ENCODE assay signal across 1 cellular context in the genomic region with DNA sequence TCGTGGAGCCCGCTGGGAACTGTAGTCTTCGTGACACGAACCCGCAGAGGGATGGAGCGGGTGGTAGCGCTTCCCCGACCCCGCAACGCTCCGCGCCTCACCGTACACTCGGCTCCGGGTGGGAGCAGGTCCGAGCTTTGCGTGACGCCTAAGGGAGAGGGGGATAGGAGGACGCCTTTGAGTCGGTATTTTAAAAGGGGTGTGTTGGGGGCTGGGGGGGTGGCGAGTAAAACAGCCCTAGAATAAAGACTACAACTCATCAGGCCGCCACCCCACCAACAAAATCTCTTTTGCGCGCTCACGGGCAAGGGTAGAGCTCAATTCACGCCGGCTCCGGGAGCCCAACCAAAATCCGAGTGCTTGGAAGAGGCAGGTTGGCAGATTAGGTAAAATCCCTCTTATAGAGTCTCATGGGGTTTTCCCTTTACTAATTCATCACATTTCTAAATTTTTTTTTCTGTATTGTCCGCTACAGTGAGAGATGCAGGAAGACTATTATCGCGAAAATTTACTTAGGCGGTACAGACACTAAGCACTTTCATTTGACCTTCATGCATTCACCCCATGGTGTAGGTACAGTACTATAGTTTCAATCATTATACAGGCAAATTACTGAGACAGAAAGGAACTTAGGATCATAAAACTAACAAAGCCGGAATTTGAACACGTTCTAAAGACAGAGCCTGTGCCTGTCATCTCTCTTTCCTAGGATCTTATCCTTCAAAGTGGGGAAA.
TF ChIP-seq lines count a peak whose summit lies in the region.

No MANE protein-coding gene starts in this region.

TF ChIP-seq in K562, 482 proteins besides CTCF, POLR2A, EP300 and RAD21 (continued from another document and continues in another):
- TF ChIP-seq GTF2A2 (tag; IDR thresholded peaks at IDR 0.05) (no peak), RBM34 (IDR thresholded peaks at IDR 0.05; ENCODE audit: borderline replicate concordance, insufficient read depth, low read length) (no peak), POLR2G (IDR thresholded peaks at IDR 0.05; ENCODE audit: low read depth, low read length) (peak; percentile 71), DDX20 (tag; IDR thresholded peaks at IDR 0.05; ENCODE audit: low read depth) (no peak), SREBF2 (CRISPR knock-in tag; IDR thresholded peaks at IDR 0.05) (no peak), TAF7 (tag; IDR thresholded peaks at IDR 0.05) (peak; percentile 40; the same call in 1 of the 2 replicates), MYC (IDR thresholded peaks at IDR 0.05; ENCODE audit: low read depth, low read length) (no peak), MYC (CRISPR knock-in tag; IDR thresholded peaks at IDR 0.05; ENCODE audit: borderline replicate concordance, low read depth) (peak; percentile 20; the same call in 1 of the 2 replicates), ZNF232 (CRISPR knock-in tag; IDR thresholded peaks at IDR 0.05) (0 out of 2 replicates have a peak, but pooled peaks have one; percentile 22), XRCC4 (IDR thresholded peaks at IDR 0.05; ENCODE audit: extremely low read depth, insufficient read depth, insufficient read length) (no peak), ATF7 (IDR thresholded peaks at IDR 0.05) (0 out of 2 replicates have a peak, but pooled peaks have one; percentile 36), SRSF7 (optimal IDR thresholded peaks at IDR 0.05; ENCODE audit: low read depth, low read length) (no peak), HCFC1 (IDR thresholded peaks at IDR 0.05; ENCODE audit: low read depth, low read length) (0 out of 2 replicates have a peak, but pooled peaks have one; percentile 84), SIX5 (IDR thresholded peaks at IDR 0.05; ENCODE audit: borderline replicate concordance in 1 of 2, insufficient read depth in 1 of 2, low read depth in 1 of 2, low read length in 2 of 2) (peak in 1 of 2 experiments; percentile 67; a peak in 1 of 4 replicates), CAMTA2 (CRISPR knock-in tag; conservative IDR thresholded peaks at IDR 0.05) (no peak), CHD1 (IDR thresholded peaks at IDR 0.05; ENCODE audit: low read length) (peak; percentile 69), RBM39 (optimal IDR thresholded peaks at IDR 0.05; ENCODE audit: low read depth, low read length) (no peak), ESRRA (IDR thresholded peaks at IDR 0.05; ENCODE audit: borderline replicate concordance, low read depth) (peak; percentile 41; the same call in 1 of the 2 replicates), ZNF253 (CRISPR knock-in tag; conservative IDR thresholded peaks at IDR 0.05) (no peak), FOXK2 (conservative IDR thresholded peaks at IDR 0.05 in 1 of 2, IDR thresholded peaks at IDR 0.05 in 1 of 2; ENCODE audit: low read depth in 2 of 2) (peak; percentile 2 to 8; a peak in 1 of 4 replicates), EP400 (IDR thresholded peaks at IDR 0.05) (0 out of 2 replicates have a peak, but pooled peaks have one; percentile 5), FOSL1 (tag; conservative IDR thresholded peaks at IDR 0.05) (peak; percentile 14; the same call in 1 of the 2 replicates), NR2C1 (IDR thresholded peaks at IDR 0.05) (no peak), NR2C1 (tag; IDR thresholded peaks at IDR 0.05) (peak; percentile 68; the same call in 1 of the 2 replicates), MIER1 (IDR thresholded peaks at IDR 0.05; ENCODE audit: low read depth) (no peak), CEBPG (CRISPR knock-in tag; IDR thresholded peaks at IDR 0.05) (no peak), CEBPG (tag; conservative IDR thresholded peaks at IDR 0.05 in 1 of 2, IDR thresholded peaks at IDR 0.05 in 1 of 2) (no peak), RBFOX2 (IDR thresholded peaks at IDR 0.05; ENCODE audit: low read depth, low read length) (peak; percentile 70), KDM1A (IDR thresholded peaks at IDR 0.05) (0 out of 4 replicates have a peak, but pooled peaks of 1 of the 2 experiments have one; percentile 16)
- TF ChIP-seq, protein P1, sequence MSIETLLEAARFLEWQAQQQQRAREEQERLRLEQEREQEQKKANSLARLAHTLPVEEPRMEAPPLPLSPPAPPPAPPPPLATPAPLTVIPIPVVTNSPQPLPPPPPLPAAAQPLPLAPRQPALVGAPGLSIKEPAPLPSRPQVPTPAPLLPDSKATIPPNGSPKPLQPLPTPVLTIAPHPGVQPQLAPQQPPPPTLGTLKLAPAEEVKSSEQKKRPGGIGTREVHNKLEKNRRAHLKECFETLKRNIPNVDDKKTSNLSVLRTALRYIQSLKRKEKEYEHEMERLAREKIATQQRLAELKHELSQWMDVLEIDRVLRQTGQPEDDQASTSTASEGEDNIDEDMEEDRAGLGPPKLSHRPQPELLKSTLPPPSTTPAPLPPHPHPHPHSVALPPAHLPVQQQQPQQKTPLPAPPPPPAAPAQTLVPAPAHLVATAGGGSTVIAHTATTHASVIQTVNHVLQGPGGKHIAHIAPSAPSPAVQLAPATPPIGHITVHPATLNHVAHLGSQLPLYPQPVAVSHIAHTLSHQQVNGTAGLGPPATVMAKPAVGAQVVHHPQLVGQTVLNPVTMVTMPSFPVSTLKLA (conservative IDR thresholded peaks at IDR 0.05): peak in 1 of 2 experiments; percentile 5; a peak in 1 of 4 replicates
- TF ChIP-seq, protein P2, sequence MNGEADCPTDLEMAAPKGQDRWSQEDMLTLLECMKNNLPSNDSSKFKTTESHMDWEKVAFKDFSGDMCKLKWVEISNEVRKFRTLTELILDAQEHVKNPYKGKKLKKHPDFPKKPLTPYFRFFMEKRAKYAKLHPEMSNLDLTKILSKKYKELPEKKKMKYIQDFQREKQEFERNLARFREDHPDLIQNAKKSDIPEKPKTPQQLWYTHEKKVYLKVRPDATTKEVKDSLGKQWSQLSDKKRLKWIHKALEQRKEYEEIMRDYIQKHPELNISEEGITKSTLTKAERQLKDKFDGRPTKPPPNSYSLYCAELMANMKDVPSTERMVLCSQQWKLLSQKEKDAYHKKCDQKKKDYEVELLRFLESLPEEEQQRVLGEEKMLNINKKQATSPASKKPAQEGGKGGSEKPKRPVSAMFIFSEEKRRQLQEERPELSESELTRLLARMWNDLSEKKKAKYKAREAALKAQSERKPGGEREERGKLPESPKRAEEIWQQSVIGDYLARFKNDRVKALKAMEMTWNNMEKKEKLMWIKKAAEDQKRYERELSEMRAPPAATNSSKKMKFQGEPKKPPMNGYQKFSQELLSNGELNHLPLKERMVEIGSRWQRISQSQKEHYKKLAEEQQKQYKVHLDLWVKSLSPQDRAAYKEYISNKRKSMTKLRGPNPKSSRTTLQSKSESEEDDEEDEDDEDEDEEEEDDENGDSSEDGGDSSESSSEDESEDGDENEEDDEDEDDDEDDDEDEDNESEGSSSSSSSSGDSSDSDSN (IDR thresholded peaks at IDR 0.05; ENCODE audit: borderline replicate concordance in 1 of 2, low read depth in 2 of 2, low read length in 2 of 2): peak in 1 of 2 experiments; percentile 37; a peak in 1 of 4 replicates
- TF ChIP-seq, protein P3, sequence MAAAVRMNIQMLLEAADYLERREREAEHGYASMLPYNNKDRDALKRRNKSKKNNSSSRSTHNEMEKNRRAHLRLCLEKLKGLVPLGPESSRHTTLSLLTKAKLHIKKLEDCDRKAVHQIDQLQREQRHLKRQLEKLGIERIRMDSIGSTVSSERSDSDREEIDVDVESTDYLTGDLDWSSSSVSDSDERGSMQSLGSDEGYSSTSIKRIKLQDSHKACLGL (CRISPR knock-in tag; IDR thresholded peaks at IDR 0.05; ENCODE audit: borderline replicate concordance, poor library complexity, severe bottlenecking): no peak
- TF ChIP-seq, protein P4, sequence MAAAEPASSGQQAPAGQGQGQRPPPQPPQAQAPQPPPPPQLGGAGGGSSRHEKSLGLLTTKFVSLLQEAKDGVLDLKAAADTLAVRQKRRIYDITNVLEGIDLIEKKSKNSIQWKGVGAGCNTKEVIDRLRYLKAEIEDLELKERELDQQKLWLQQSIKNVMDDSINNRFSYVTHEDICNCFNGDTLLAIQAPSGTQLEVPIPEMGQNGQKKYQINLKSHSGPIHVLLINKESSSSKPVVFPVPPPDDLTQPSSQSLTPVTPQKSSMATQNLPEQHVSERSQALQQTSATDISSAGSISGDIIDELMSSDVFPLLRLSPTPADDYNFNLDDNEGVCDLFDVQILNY (CRISPR knock-in tag; IDR thresholded peaks at IDR 0.05): 0 out of 2 replicates have a peak, but pooled peaks have one; percentile 8
- TF ChIP-seq, protein P5, sequence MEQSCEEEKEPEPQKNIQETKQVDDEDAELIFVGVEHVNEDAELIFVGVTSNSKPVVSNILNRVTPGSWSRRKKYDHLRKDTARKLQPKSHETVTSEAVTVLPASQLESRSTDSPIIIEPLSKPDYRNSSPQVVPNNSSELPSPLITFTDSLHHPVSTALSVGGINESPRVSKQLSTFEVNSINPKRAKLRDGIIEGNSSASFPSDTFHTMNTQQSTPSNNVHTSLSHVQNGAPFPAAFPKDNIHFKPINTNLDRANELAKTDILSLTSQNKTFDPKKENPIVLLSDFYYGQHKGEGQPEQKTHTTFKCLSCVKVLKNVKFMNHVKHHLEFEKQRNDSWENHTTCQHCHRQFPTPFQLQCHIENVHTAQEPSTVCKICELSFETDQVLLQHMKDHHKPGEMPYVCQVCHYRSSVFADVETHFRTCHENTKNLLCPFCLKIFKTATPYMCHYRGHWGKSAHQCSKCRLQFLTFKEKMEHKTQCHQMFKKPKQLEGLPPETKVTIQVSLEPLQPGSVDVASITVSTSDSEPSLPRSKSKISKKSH (CRISPR knock-in tag; IDR thresholded peaks at IDR 0.05): no peak
- TF ChIP-seq, protein P6, sequence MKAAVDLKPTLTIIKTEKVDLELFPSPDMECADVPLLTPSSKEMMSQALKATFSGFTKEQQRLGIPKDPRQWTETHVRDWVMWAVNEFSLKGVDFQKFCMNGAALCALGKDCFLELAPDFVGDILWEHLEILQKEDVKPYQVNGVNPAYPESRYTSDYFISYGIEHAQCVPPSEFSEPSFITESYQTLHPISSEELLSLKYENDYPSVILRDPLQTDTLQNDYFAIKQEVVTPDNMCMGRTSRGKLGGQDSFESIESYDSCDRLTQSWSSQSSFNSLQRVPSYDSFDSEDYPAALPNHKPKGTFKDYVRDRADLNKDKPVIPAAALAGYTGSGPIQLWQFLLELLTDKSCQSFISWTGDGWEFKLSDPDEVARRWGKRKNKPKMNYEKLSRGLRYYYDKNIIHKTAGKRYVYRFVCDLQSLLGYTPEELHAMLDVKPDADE (conservative IDR thresholded peaks at IDR 0.05; ENCODE audit: control insufficient read depth, low read depth, low read length): 0 out of 2 replicates have a peak, but pooled peaks have one; percentile 17
- TF ChIP-seq, protein P7, sequence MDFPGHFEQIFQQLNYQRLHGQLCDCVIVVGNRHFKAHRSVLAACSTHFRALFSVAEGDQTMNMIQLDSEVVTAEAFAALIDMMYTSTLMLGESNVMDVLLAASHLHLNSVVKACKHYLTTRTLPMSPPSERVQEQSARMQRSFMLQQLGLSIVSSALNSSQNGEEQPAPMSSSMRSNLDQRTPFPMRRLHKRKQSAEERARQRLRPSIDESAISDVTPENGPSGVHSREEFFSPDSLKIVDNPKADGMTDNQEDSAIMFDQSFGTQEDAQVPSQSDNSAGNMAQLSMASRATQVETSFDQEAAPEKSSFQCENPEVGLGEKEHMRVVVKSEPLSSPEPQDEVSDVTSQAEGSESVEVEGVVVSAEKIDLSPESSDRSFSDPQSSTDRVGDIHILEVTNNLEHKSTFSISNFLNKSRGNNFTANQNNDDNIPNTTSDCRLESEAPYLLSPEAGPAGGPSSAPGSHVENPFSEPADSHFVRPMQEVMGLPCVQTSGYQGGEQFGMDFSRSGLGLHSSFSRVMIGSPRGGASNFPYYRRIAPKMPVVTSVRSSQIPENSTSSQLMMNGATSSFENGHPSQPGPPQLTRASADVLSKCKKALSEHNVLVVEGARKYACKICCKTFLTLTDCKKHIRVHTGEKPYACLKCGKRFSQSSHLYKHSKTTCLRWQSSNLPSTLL (IDR thresholded peaks at IDR 0.05): no peak
- TF ChIP-seq, protein P8, sequence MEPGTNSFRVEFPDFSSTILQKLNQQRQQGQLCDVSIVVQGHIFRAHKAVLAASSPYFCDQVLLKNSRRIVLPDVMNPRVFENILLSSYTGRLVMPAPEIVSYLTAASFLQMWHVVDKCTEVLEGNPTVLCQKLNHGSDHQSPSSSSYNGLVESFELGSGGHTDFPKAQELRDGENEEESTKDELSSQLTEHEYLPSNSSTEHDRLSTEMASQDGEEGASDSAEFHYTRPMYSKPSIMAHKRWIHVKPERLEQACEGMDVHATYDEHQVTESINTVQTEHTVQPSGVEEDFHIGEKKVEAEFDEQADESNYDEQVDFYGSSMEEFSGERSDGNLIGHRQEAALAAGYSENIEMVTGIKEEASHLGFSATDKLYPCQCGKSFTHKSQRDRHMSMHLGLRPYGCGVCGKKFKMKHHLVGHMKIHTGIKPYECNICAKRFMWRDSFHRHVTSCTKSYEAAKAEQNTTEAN (CRISPR knock-in tag; IDR thresholded peaks at IDR 0.05): peak; percentile 84; the same call in 1 of the 2 replicates
- TF ChIP-seq, protein P9, sequence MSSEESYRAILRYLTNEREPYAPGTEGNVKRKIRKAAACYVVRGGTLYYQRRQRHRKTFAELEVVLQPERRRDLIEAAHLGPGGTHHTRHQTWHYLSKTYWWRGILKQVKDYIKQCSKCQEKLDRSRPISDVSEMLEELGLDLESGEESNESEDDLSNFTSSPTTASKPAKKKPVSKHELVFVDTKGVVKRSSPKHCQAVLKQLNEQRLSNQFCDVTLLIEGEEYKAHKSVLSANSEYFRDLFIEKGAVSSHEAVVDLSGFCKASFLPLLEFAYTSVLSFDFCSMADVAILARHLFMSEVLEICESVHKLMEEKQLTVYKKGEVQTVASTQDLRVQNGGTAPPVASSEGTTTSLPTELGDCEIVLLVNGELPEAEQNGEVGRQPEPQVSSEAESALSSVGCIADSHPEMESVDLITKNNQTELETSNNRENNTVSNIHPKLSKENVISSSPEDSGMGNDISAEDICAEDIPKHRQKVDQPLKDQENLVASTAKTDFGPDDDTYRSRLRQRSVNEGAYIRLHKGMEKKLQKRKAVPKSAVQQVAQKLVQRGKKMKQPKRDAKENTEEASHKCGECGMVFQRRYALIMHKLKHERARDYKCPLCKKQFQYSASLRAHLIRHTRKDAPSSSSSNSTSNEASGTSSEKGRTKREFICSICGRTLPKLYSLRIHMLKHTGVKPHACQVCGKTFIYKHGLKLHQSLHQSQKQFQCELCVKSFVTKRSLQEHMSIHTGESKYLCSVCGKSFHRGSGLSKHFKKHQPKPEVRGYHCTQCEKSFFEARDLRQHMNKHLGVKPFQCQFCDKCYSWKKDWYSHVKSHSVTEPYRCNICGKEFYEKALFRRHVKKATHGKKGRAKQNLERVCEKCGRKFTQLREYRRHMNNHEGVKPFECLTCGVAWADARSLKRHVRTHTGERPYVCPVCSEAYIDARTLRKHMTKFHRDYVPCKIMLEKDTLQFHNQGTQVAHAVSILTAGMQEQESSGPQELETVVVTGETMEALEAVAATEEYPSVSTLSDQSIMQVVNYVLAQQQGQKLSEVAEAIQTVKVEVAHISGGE (CRISPR knock-in tag; IDR thresholded peaks at IDR 0.05): peak in 1 of 3 experiments; percentile 10; a peak in 1 of 6 replicates
